ENCODE assay signal across 1 cellular context in the genomic region with DNA sequence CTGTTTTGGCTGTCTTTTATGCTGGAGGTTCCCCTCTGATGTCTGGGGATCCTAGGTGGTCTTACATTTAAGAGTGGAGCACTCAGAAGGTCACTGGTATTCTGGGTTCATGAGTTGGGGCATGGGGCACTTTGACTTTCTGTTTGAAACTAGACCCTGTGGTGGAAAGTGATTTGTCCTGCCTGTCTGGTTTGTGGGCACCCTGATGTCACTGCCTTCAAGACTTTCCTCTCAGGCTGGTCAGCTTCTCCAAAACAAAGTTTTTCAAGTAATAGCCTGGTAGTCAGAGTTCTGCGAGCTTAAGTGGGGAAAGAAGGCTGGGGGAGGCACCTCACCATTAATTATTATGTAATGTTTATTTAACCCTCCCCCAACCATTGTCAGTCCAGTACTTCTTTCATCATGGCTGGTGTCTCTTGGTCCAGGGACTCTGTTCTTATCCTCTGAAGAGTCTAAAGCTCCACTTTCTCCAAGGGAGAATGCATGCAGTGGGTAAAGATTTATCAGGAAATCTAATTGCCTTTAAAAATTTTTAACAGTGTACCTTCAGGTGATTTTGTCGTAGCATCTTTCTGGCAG.
TF ChIP-seq lines count a peak whose summit lies in the region.

No MANE protein-coding gene starts in this region.

TF ChIP-seq in GM23338, 12 proteins besides CTCF, POLR2A, EP300 and RAD21 (continued from another document):
- TF ChIP-seq ZNF462 (CRISPR knock-in tag; IDR thresholded peaks at IDR 0.05) (no peak), REST (IDR thresholded peaks at IDR 0.05; ENCODE audit: unreplicated experiment) (no peak), POLR2AphosphoS5 (IDR thresholded peaks at IDR 0.05; ENCODE audit: low read depth) (no peak), CREB1 (CRISPR knock-in tag; IDR thresholded peaks at IDR 0.05; ENCODE audit: low read depth) (no peak), EZH2 (IDR thresholded peaks at IDR 0.05; ENCODE audit: low read depth, unreplicated experiment) (no peak), ZNF331 (CRISPR knock-in tag; IDR thresholded peaks at IDR 0.05; ENCODE audit: low read depth) (no peak), EZH2phosphoT487 (IDR thresholded peaks at IDR 0.05; ENCODE audit: unreplicated experiment) (no peak)
- TF ChIP-seq, protein P1, sequence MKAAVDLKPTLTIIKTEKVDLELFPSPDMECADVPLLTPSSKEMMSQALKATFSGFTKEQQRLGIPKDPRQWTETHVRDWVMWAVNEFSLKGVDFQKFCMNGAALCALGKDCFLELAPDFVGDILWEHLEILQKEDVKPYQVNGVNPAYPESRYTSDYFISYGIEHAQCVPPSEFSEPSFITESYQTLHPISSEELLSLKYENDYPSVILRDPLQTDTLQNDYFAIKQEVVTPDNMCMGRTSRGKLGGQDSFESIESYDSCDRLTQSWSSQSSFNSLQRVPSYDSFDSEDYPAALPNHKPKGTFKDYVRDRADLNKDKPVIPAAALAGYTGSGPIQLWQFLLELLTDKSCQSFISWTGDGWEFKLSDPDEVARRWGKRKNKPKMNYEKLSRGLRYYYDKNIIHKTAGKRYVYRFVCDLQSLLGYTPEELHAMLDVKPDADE (IDR thresholded peaks at IDR 0.05): no peak
